29 cellular contexts compared by ENCODE assay signal in the genomic region with DNA sequence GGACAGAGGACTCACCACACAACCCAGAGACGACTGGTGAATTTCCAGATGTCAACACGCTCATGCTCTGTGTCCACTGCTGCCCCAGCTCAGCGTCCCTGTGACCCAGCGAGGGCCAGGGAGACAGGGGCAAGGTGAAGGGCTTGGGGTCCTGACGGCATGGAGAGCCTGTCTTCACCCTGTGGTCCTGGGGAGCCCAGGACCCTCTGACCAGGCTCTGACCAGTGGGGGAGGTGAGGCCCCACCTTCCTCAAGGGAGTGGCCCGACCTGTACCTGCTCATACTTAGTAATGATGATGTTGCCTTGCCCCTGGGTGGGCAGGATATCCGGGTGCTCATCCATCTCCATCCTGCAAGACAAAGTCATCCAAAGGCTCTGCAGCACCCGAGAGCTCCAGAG. TPM values are rescaled to one million over a fixed set of nuclear protein-coding genes. Genes with fewer than 3 reads are reported as not detected.
"Had no signal": no experiment of that assay in that cellular context is flagged by ENCODE, and none has a peak within 500 bp of the region (broad histone marks: within the 10 kb centered on the region; RNA-seq: fewer than 3 reads in every experiment).

No MANE protein-coding gene starts in this region.

- H3K4me1 ChIP-seq: ascending aorta, body of pancreas, Peyer's patch had no signal

- H3K9me3 ChIP-seq: ascending aorta, body of pancreas, Peyer's patch had no signal

- H3K27ac Mint-ChIP-seq: activated B cell treated with CpG ODN at 0.5 μM for 24 hours; activated CD4-positive, alpha-beta T cell treated with anti-CD3 and anti-CD28 coated beads, Interleukin-2, amount 10 ng/mL, durations not matched to agents 24 days and 14 days; activated CD8-positive, alpha-beta memory T cell treated with anti-CD3 and anti-CD28 coated beads, Interleukin-2, amount 10 ng/mL, durations not matched to agents 7 days and 5 days; activated naive CD4-positive, alpha-beta T cell treated with anti-CD3 and anti-CD28 coated beads, Interleukin-2, amount 50 U/mL, for 24 hours; activated naive CD8-positive, alpha-beta T cell treated with anti-CD3 and anti-CD28 coated beads, Interleukin-2, amount 50 U/mL, for 24 hours; activated T-helper 17 cell treated with anti-CD3 and anti-CD28 coated beads, Interleukin-2, amount 50 U/mL, for 72 hours; IgD-negative memory B cell; T-helper 17 cell had no signal

- H3K9me3 Mint-ChIP-seq: activated B cell treated with CpG ODN at 0.5 μM for 24 hours; activated CD4-positive, alpha-beta T cell treated with anti-CD3 and anti-CD28 coated beads, Interleukin-2, amount 10 ng/mL, durations not matched to agents 24 days and 14 days; activated naive CD4-positive, alpha-beta T cell treated with anti-CD3 and anti-CD28 coated beads, Interleukin-2, amount 50 U/mL, for 24 hours; activated naive CD8-positive, alpha-beta T cell treated with anti-CD3 and anti-CD28 coated beads, Interleukin-2, amount 50 U/mL, for 24 hours; activated T-helper 17 cell treated with anti-CD3 and anti-CD28 coated beads, Interleukin-2, amount 50 U/mL, for 72 hours; IgD-negative memory B cell had no signal

- ATAC-seq: activated CD8-positive, alpha-beta memory T cell treated with anti-CD3 and anti-CD28 coated beads, Interleukin-2, amount 10 ng/mL, durations not matched to agents 7 days and 5 days; activated naive CD8-positive, alpha-beta T cell treated with anti-CD3 and anti-CD28 coated beads, Interleukin-2, amount 50 U/mL, for 24 hours; activated T-helper 17 cell treated with anti-CD3 and anti-CD28 coated beads, Interleukin-2, amount 50 U/mL, for 72 hours; body of pancreas; T-helper 17 cell had no signal

- H3K4me3 Mint-ChIP-seq: activated B cell treated with CpG ODN at 0.5 μM for 24 hours; activated CD4-positive, alpha-beta T cell treated with anti-CD3 and anti-CD28 coated beads, Interleukin-2, amount 10 ng/mL, durations not matched to agents 24 days and 14 days; activated CD8-positive, alpha-beta memory T cell treated with anti-CD3 and anti-CD28 coated beads, Interleukin-2, amount 10 ng/mL, durations not matched to agents 7 days and 5 days; activated naive CD4-positive, alpha-beta T cell treated with anti-CD3 and anti-CD28 coated beads, Interleukin-2, amount 50 U/mL, for 24 hours; activated naive CD8-positive, alpha-beta T cell treated with anti-CD3 and anti-CD28 coated beads, Interleukin-2, amount 50 U/mL, for 24 hours; activated T-helper 17 cell treated with anti-CD3 and anti-CD28 coated beads, Interleukin-2, amount 50 U/mL, for 72 hours; IgD-negative memory B cell; T-helper 17 cell had no signal

- H3K36me3 Mint-ChIP-seq: activated CD8-positive, alpha-beta memory T cell treated with anti-CD3 and anti-CD28 coated beads, Interleukin-2, amount 10 ng/mL, durations not matched to agents 7 days and 5 days; activated naive CD4-positive, alpha-beta T cell treated with anti-CD3 and anti-CD28 coated beads, Interleukin-2, amount 50 U/mL, for 24 hours had no signal

- H3K4me1 Mint-ChIP-seq: activated CD4-positive, alpha-beta T cell treated with anti-CD3 and anti-CD28 coated beads, Interleukin-2, amount 10 ng/mL, durations not matched to agents 24 days and 14 days; activated CD8-positive, alpha-beta memory T cell treated with anti-CD3 and anti-CD28 coated beads, Interleukin-2, amount 10 ng/mL, durations not matched to agents 7 days and 5 days; activated naive CD8-positive, alpha-beta T cell treated with anti-CD3 and anti-CD28 coated beads, Interleukin-2, amount 50 U/mL, for 24 hours; activated T-helper 17 cell treated with anti-CD3 and anti-CD28 coated beads, Interleukin-2, amount 50 U/mL, for 72 hours; T-helper 17 cell had no signal

- H3K4me3 ChIP-seq: ascending aorta, body of pancreas, Peyer's patch had no signal

- H3K27ac ChIP-seq: ascending aorta, body of pancreas, Peyer's patch, RWPE1 had no signal

- H3K36me3 ChIP-seq: ascending aorta, Peyer's patch had no signal

- H3K27me3 ChIP-seq: ascending aorta, body of pancreas, Peyer's patch had no signal

- H3K27me3 Mint-ChIP-seq: activated B cell treated with CpG ODN at 0.5 μM for 24 hours; activated CD4-positive, alpha-beta T cell treated with anti-CD3 and anti-CD28 coated beads, Interleukin-2, amount 10 ng/mL, durations not matched to agents 24 days and 14 days; activated naive CD4-positive, alpha-beta T cell treated with anti-CD3 and anti-CD28 coated beads, Interleukin-2, amount 50 U/mL, for 24 hours; activated naive CD8-positive, alpha-beta T cell treated with anti-CD3 and anti-CD28 coated beads, Interleukin-2, amount 50 U/mL, for 24 hours; activated T-helper 17 cell treated with anti-CD3 and anti-CD28 coated beads, Interleukin-2, amount 50 U/mL, for 72 hours; IgD-negative memory B cell had no signal

- DNase-seq: activated B cell treated with CpG ODN at 0.5 μM for 24 hours; activated CD4-positive, alpha-beta T cell treated with anti-CD3 and anti-CD28 coated beads for 1 hour; activated CD4-positive, alpha-beta T cell treated with anti-CD3 and anti-CD28 coated beads, Interleukin-2, amount 10 ng/mL, durations not matched to agents 24 days and 14 days; activated CD4-positive, alpha-beta T cell treated with anti-CD3 and anti-CD28 coated beads, Interleukin-2, amount 50 U/mL, for 48 hours; activated CD8-positive, alpha-beta memory T cell treated with anti-CD3 and anti-CD28 coated beads, Interleukin-2, amount 10 ng/mL, durations not matched to agents 7 days and 5 days; activated naive CD8-positive, alpha-beta T cell treated with anti-CD3 and anti-CD28 coated beads, Interleukin-2, amount 50 U/mL, for 24 hours; activated T-cell treated with anti-CD3 and anti-CD28 coated beads, Interleukin-2, amount 50 U/mL, for 48 hours; amniotic stem cell; body of pancreas; KG1; NCI-H1048; NCI-H146; NCI-H187 treated with DMSO at 0.1 percent for 48 hours; NCI-H2081 treated with DMSO at 0.1 percent for 48 hours; NCI-H446; NCI-H524; Peyer's patch; SHP77 treated with DMSO at 0.1 percent for 48 hours; T-helper 17 cell; T-helper 9 cell had no signal

RNA-seq across cellular contexts. Expression of gene TNFRSF13B, which starts 39.8 kb away (rescaled TPM):
- total RNA-seq: activated CD4-positive, alpha-beta T cell treated with anti-CD3 and anti-CD28 coated beads, Interleukin-2, amount 10 ng/mL, durations not matched to agents 24 days and 14 days; activated CD8-positive, alpha-beta memory T cell treated with anti-CD3 and anti-CD28 coated beads, Interleukin-2, amount 10 ng/mL, durations not matched to agents 7 days and 5 days; activated T-helper 17 cell treated with anti-CD3 and anti-CD28 coated beads, Interleukin-2, amount 50 U/mL, for 72 hours; ascending aorta; body of pancreas; bronchial epithelial cell; LHCN-M2; M059J; SK-MEL-5 had no signal
